ENCODE assay signal across 8 cellular contexts in genomic region chr4:336893-337142, GRCh38. TPM values are rescaled to one million over a fixed set of nuclear protein-coding genes. Genes with fewer than 3 reads are reported as not detected.
A peak's percentile ranks its signal among the peaks of the same experiment; 100 is the strongest.
DNase-seq lines count a peak whose midpoint lies in the region; ATAC-seq, FAIRE-seq and TF ChIP-seq lines count a peak whose summit lies in the region.

No MANE protein-coding gene starts in this region.

- no peak for FAIRE-seq in bronchial epithelial cell (lab: Jason Lieb, UNC)

- H3K4me1 ChIP-seq in mononuclear cell (ENCODE audit: insufficient read depth, low read length) (peaks cover 20% of the 10 kb centered on the region), aorta (ENCODE audit: control insufficient read depth in 1 of 2, insufficient read depth in 2 of 2, low read length in 2 of 2) (no peaks in the 10 kb centered on the region)

- WGBS in aorta, 2 donors, result 0 to 1% methylated on average over 17 to 18 of the region's 18 CpGs

- H3K4me3 ChIP-seq in GM08714 (ENCODE audit: low read length) (peak overlapping the region; percentile 60; the same call in 1 of the 2 replicates), bronchial epithelial cell (ENCODE audit: low read depth, low read length) (peak overlapping the region; percentile 84), mononuclear cell (ENCODE audit: low read length) (peak overlapping the region; percentile 68), aorta (ENCODE audit: low read length in 2 of 2) (peak overlapping the region; percentile 24 to 66)

- H3K9me3 ChIP-seq in mononuclear cell (ENCODE audit: low read depth, low read length) (peaks cover 22% of the 10 kb centered on the region), aorta (ENCODE audit: control insufficient read depth, low read length) (no peaks in the 10 kb centered on the region)

- ATAC-seq in HG03460 (IDR thresholded peaks at IDR 0.05; ENCODE audit: unreplicated experiment), result peak; percentile 5
- no peak for ATAC-seq in aorta (ENCODE audit: low FRiP score)

- peak overlapping the region in 1 of 2 donors; percentile 69 for H3K27ac ChIP-seq in aorta (ENCODE audit: low read depth in 1 of 2, low read length in 2 of 2)

- intact Hi-C loops in aorta (cut with DNase I), result no loop called here

- H3K36me3 ChIP-seq in bronchial epithelial cell (ENCODE audit: control insufficient read depth, insufficient read depth, low read length) (peaks cover 1% of the 10 kb centered on the region), aorta (ENCODE audit: control insufficient read depth in 1 of 2, insufficient read depth in 2 of 2, low read length in 1 of 2) (no peaks in the 10 kb centered on the region)

- DNase-seq in bronchial epithelial cell (ENCODE audit: low read depth), result no peak
- DNase-seq in aorta, result no peak
- DNase-seq in COR-L47 (lab: John Stamatoyannopoulos, UW), result no peak
- DNase-seq in AG20443 (ENCODE audit: low spot score), result no peak
- no peak for DNase-seq in NCI-H2227 treated with DMSO at 0.1 percent for 48 hours (lab: John Stamatoyannopoulos, UW)

- H3K27me3 ChIP-seq in bronchial epithelial cell (ENCODE audit: control insufficient read depth, insufficient read depth, low read length) (no peaks in the 10 kb centered on the region), mononuclear cell (ENCODE audit: insufficient read depth, low read length) (no peaks in the 10 kb centered on the region), aorta (ENCODE audit: control insufficient read depth in 1 of 2, insufficient read depth in 2 of 2, low read length in 1 of 2) (no peaks in the 10 kb centered on the region)

- no peak for TF ChIP-seq CTCF in bronchial epithelial cell (IDR thresholded peaks at IDR 0.05; ENCODE audit: insufficient read depth, low read length, severe bottlenecking)

RNA-seq across cellular contexts. Expression of gene ZNF141, which starts 0.8 kb away (rescaled TPM):
- total RNA-seq in bronchial epithelial cell, result 7.0 and 8.2 TPM in 2 replicates
- 28.8 TPM for total RNA-seq in mononuclear cell
- 10 to 100 TPM; 21.0 to 29.7 TPM for total RNA-seq in aorta
- polyA plus RNA-seq in aorta, result 1 to 10 TPM; 1.6 to 5.6 TPM

RNA-seq across cellular contexts. Expression of gene ZNF732, which starts 31.5 kb away (rescaled TPM):
- total RNA-seq in bronchial epithelial cell (0.77 and 0.79 TPM in 2 replicates), mononuclear cell (not detected), aorta (under 1 TPM; 0.16 to 0.45 TPM)
- under 1 TPM in 1 of 2 donors, not detected in 1; 0.18 TPM for polyA plus RNA-seq in aorta
